ENCODE assay signal across 9 cellular contexts in the genomic region with DNA sequence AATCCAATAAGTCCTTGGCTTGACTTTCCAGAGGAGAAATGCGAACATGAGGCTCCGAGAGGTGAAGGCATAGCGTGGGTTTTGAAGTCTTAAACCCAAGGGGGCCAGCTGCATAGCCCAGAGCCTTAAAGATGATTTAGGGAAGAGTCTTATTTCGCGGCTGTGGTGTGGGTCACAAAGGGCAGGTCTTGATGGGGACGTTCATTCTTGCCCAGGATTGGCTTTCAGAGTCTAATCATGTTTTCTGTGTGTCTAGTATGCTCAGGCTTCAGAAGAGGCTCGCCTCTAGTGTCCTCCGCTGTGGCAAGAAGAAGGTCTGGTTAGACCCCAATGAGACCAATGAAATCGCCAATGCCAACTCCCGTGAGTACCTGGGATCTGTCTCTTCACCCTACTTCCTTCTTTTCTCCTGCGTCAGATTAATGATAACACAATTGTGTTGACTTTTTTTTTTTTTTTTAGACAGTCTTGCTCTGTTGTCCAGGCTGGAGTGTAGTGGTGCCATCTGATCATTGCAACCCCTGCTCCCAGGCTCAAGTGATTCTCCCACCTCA. TPM values are rescaled to one million over a fixed set of nuclear protein-coding genes. Genes with fewer than 3 reads are reported as not detected.
DNase-seq lines count a peak whose midpoint lies in the region; ATAC-seq and TF ChIP-seq lines count a peak whose summit lies in the region.
"Had no signal": no experiment of that assay in that cellular context is flagged by ENCODE, and none has a peak within 500 bp of the region (broad histone marks: within the 10 kb centered on the region; RNA-seq: fewer than 3 reads in every experiment).

No MANE protein-coding gene starts in this region.

- no peak for ATAC-seq in activated T-cell treated with anti-CD3 and anti-CD28 coated beads, Interleukin-2, amount 50 U/mL, for 4 hours
- ATAC-seq in right lobe of liver = no peak

- H3K9me3 Mint-ChIP-seq in activated T-cell treated with anti-CD3 and anti-CD28 coated beads, Interleukin-2, amount 50 U/mL, for 4 hours = no peaks in the 10 kb centered on the region

- intact Hi-C loops in right lobe of liver (cut with DNase I) = no loop called here
- intact Hi-C loops in transverse colon (cut with DNase I; ENCODE audit: low total_unique reads) = no loop called here

- WGBS in right lobe of liver (ENCODE audit: insufficient coverage, low coverage, low lambda C conversion rate, missing lambda C conversion rate) = 32% methylated on average over 11 of the region's 11 CpGs
- WGBS in transverse colon (ENCODE audit: low coverage in 1 of 2), 2 donors = 19 to 22% methylated on average over 8 to 11 of the region's 11 CpGs

- H3K36me3 ChIP-seq in adipocyte (ENCODE audit: control insufficient read depth, insufficient read depth, low read length, severe bottlenecking) (peaks cover 39% of the 10 kb centered on the region), right lobe of liver (peaks cover 8 to 41% (median 31%) of the 10 kb centered on the region in 4 donors), transverse colon (peaks cover 0 to 39% (median 19%) of the 10 kb centered on the region in 4 donors)

- in situ Hi-C loops in transverse colon (cut with MboI; ENCODE audit: low pct_ligation_motif_present in 1 of 4, low pct_unique_long_range_greater_than_20kb in 1 of 4, low sequenced_read_pairs in 3 of 4) = no loop called here

- H3K27me3 ChIP-seq in adipocyte (replicated peaks; ENCODE audit: control insufficient read depth, insufficient read depth, low read length) (no peaks in the 10 kb centered on the region), right lobe of liver (no peaks in the 10 kb centered on the region), transverse colon (no peaks in the 10 kb centered on the region)

- no peaks in the 10 kb centered on the region for H3K27me3 Mint-ChIP-seq in activated T-cell treated with anti-CD3 and anti-CD28 coated beads, Interleukin-2, amount 50 U/mL, for 4 hours (ENCODE audit: low read depth)

- peak overlapping the region; percentile 96 to 99 (median 99) for H3K27ac ChIP-seq in right lobe of liver
- H3K27ac ChIP-seq in transverse colon = peak overlapping the region; percentile 85 to 98 (median 96)

- peaks cover 56% of the 10 kb centered on the region for H3K4me1 Mint-ChIP-seq in activated T-cell treated with anti-CD3 and anti-CD28 coated beads, Interleukin-2, amount 50 U/mL, for 4 hours (ENCODE audit: low read depth)

- no peak for TF ChIP-seq POLR2A in right lobe of liver (IDR thresholded peaks at IDR 0.05)
- no peak for TF ChIP-seq POLR2A in transverse colon (IDR thresholded peaks at IDR 0.05)

- TF ChIP-seq CTCF in right lobe of liver (IDR thresholded peaks at IDR 0.05) = no peak
- no peak for TF ChIP-seq CTCF in transverse colon (IDR thresholded peaks at IDR 0.05)

- no peak for DNase-seq in activated T-cell treated with anti-CD3 and anti-CD28 coated beads, Interleukin-2, amount 50 U/mL, for 4 hours
- no peak for DNase-seq in activated T-cell treated with anti-CD3 and anti-CD28 coated beads, Interleukin-2, amount 50 U/mL, for 48 hours
- no peak for DNase-seq in adipocyte (ENCODE audit: low read depth)
- no peak for DNase-seq in right lobe of liver
- no peak for DNase-seq in transverse colon
- no peak for DNase-seq in dermis blood vessel endothelial cell
- DNase-seq in middle frontal gyrus (ENCODE audit: extremely low spot score, low spot score) = no peak
- no peak for DNase-seq in stimulated activated CD4-positive, alpha-beta T cell treated with anti-CD3 and anti-CD28 coated beads, Interleukin-12 subunit alpha, Interleukin-12 subunit beta, amount 100 ng/mL, for 4 hours
- DNase-seq: NCI-H510A had no signal

- H3K4me3 Mint-ChIP-seq in activated T-cell treated with anti-CD3 and anti-CD28 coated beads, Interleukin-2, amount 50 U/mL, for 4 hours = peak overlapping the region; percentile 99

- H3K4me3 ChIP-seq in adipocyte (ENCODE audit: low read length) (peak overlapping the region; percentile 93), right lobe of liver (peak overlapping the region; percentile 93 to 99 (median 96)), transverse colon (peak overlapping the region; percentile 64 to 97 (median 85))

- peaks cover 31% of the 10 kb centered on the region for H3K4me1 ChIP-seq in adipocyte (ENCODE audit: control insufficient read depth, insufficient read depth, low read length)
- H3K4me1 ChIP-seq in right lobe of liver = peaks cover 0 to 28% (median 3%) of the 10 kb centered on the region in 4 donors
- H3K4me1 ChIP-seq in transverse colon = peaks cover 23 to 47% (median 37%) of the 10 kb centered on the region in 4 donors

- H3K36me3 Mint-ChIP-seq in activated T-cell treated with anti-CD3 and anti-CD28 coated beads, Interleukin-2, amount 50 U/mL, for 4 hours (ENCODE audit: insufficient read depth) = peaks cover 45% of the 10 kb centered on the region

- peak overlapping the region; percentile 100 for H3K9ac ChIP-seq in adipocyte (ENCODE audit: low read length)

- no peak for TF ChIP-seq EP300 in transverse colon (IDR thresholded peaks at IDR 0.05; ENCODE audit: low read depth)

- H3K9me3 ChIP-seq in adipocyte (ENCODE audit: control insufficient read depth, low read length) = no peaks in the 10 kb centered on the region
- no peaks in the 10 kb centered on the region for H3K9me3 ChIP-seq in right lobe of liver
- no peaks in the 10 kb centered on the region for H3K9me3 ChIP-seq in transverse colon

RNA-seq across cellular contexts. Expression of a gene that starts 1.0 kb away (rescaled TPM):
- 1,000 to 10,000 TPM; 2,810 to 3,060 (median 2,906) TPM for total RNA-seq in activated T-cell treated with anti-CD3 and anti-CD28 coated beads, Interleukin-2, amount 50 U/mL, for 4 hours
- 1,000 to 10,000 TPM in 2 of 6 experiments, 100 to 1,000 TPM in 4; 537 to 1,327 (median 627) TPM for total RNA-seq in right lobe of liver
- total RNA-seq in transverse colon = 1,000 to 10,000 TPM; 1,146 to 2,715 (median 2,002) TPM
- 1,928 and 2,101 TPM in 2 replicates for total RNA-seq in dermis blood vessel endothelial cell

RNA-seq across cellular contexts. Expression of a gene that starts 3.6 kb away (rescaled TPM):
- 1 to 10 TPM; 8.3 to 9.0 (median 8.8) TPM for total RNA-seq in activated T-cell treated with anti-CD3 and anti-CD28 coated beads, Interleukin-2, amount 50 U/mL, for 4 hours
- total RNA-seq in right lobe of liver = 1 to 10 TPM in 1 of 6 experiments, under 1 TPM in 4, not detected in 1; 0.18 to 1.3 (median 0.27) TPM
- total RNA-seq in transverse colon = 10 to 100 TPM; 10.1 to 21.7 (median 11.6) TPM
- total RNA-seq in dermis blood vessel endothelial cell = 1.0 and 2.8 TPM in 2 replicates

RNA-seq across cellular contexts. Expression of a gene that starts 24.7 kb away (rescaled TPM):
- total RNA-seq in activated T-cell treated with anti-CD3 and anti-CD28 coated beads, Interleukin-2, amount 50 U/mL, for 4 hours = not detected
- total RNA-seq in right lobe of liver (not detected), transverse colon (not detected), dermis blood vessel endothelial cell (0.05 and 0.34 TPM in 2 replicates)

RNA-seq across cellular contexts. Expression of a gene that starts 35.1 kb away (rescaled TPM):
- not detected for total RNA-seq in activated T-cell treated with anti-CD3 and anti-CD28 coated beads, Interleukin-2, amount 50 U/mL, for 4 hours
- total RNA-seq in right lobe of liver (not detected), transverse colon (not detected), dermis blood vessel endothelial cell (not detected in 2 replicates)

RNA-seq across cellular contexts. Expression of a gene that starts 49.6 kb away (rescaled TPM):
- under 1 TPM; 0.33 to 0.87 (median 0.68) TPM for total RNA-seq in activated T-cell treated with anti-CD3 and anti-CD28 coated beads, Interleukin-2, amount 50 U/mL, for 4 hours
- total RNA-seq in right lobe of liver (1 to 10 TPM in 1 of 6 experiments, under 1 TPM in 5; 0.11 to 1.6 (median 0.54) TPM), transverse colon (10 to 100 TPM in 1 of 4 donors, 1 to 10 TPM in 3; 1.6 to 26.2 (median 4.3) TPM), dermis blood vessel endothelial cell (not detected in 2 replicates)
